8 cellular contexts compared by ENCODE assay signal in genomic region chrX:52261463-52262194, GRCh38.
DNase-seq lines count a peak whose midpoint lies in the region; ATAC-seq and TF ChIP-seq lines count a peak whose summit lies in the region.

No MANE protein-coding gene starts in this region.

- DNase-seq in CMK (ENCODE audit: low read depth) (peak; percentile 65), HK-2 (ENCODE audit: unreplicated experiment) (peak; percentile 88), NCI-H82 (lab: John Stamatoyannopoulos, UW) (peak; percentile 90), ecto neural progenitor cell (ENCODE audit: low spot score) (peak; percentile 90), lung (ENCODE audit: low spot score) (peak; percentile 95)
- peak; percentile 90 for DNase-seq in activated CD8-positive, alpha-beta T cell treated with anti-CD3 and anti-CD28 coated beads for 36 hours
- DNase-seq in stimulated activated CD4-positive, alpha-beta T cell treated with anti-CD3 and anti-CD28 coated beads, TNF-alpha, amount 100 ng/mL, for 24 hours (ENCODE audit: low read depth in 3 of 3), result peak; percentile 70 to 83 (median 77)

- TF ChIP-seq CTCF in activated CD8-positive, alpha-beta T cell treated with anti-CD3 and anti-CD28 coated beads for 36 hours (IDR thresholded peaks at IDR 0.05), result peak; percentile 79
- peak; percentile 94 for TF ChIP-seq CTCF in lung (IDR thresholded peaks at IDR 0.05; ENCODE audit: control extremely low read depth, extremely low read depth)

- H3K4me1 ChIP-seq in lung (ENCODE audit: control insufficient read depth in 2 of 2, insufficient read depth in 2 of 2, low read length in 2 of 2), result no peaks in the 10 kb centered on the region

- no peaks in the 10 kb centered on the region for H3K9me3 Mint-ChIP-seq in activated CD8-positive, alpha-beta T cell treated with anti-CD3 and anti-CD28 coated beads for 36 hours

- H3K36me3 ChIP-seq in lung (ENCODE audit: control insufficient read depth in 2 of 2, insufficient read depth in 2 of 2, low read length in 2 of 2), result no peaks in the 10 kb centered on the region

- peaks cover 4% of the 10 kb centered on the region for H3K27me3 Mint-ChIP-seq in activated CD8-positive, alpha-beta T cell treated with anti-CD3 and anti-CD28 coated beads for 36 hours

- H3K27ac Mint-ChIP-seq in activated CD8-positive, alpha-beta T cell treated with anti-CD3 and anti-CD28 coated beads for 36 hours, result peak overlapping the region; percentile 99

- H3K9me3 ChIP-seq in lung (ENCODE audit: control insufficient read depth in 2 of 2, insufficient read depth in 1 of 2, low read length in 1 of 2), result no peaks in the 10 kb centered on the region

- peak overlapping the region; percentile 90 for H3K4me3 Mint-ChIP-seq in activated CD8-positive, alpha-beta T cell treated with anti-CD3 and anti-CD28 coated beads for 36 hours

- peaks cover 7% of the 10 kb centered on the region for H3K4me1 Mint-ChIP-seq in activated CD8-positive, alpha-beta T cell treated with anti-CD3 and anti-CD28 coated beads for 36 hours (ENCODE audit: low read depth)

- peak; percentile 99 for ATAC-seq in GM19455 (IDR thresholded peaks at IDR 0.05; ENCODE audit: unreplicated experiment)
- peak; percentile 99 for ATAC-seq in activated CD8-positive, alpha-beta T cell treated with anti-CD3 and anti-CD28 coated beads for 36 hours
- peak; percentile 98 for ATAC-seq in lung (ENCODE audit: insufficient read depth, low FRiP score)

- POLR2A ChIA-PET in activated CD8-positive, alpha-beta T cell treated with anti-CD3 and anti-CD28 coated beads for 36 hours (lab: Charles Lee), result no interaction called here

- H3K27me3 ChIP-seq in lung (ENCODE audit: control insufficient read depth, insufficient read depth), result no peaks in the 10 kb centered on the region

- H3K36me3 Mint-ChIP-seq in activated CD8-positive, alpha-beta T cell treated with anti-CD3 and anti-CD28 coated beads for 36 hours (ENCODE audit: low read depth), result no peaks in the 10 kb centered on the region

- peak overlapping the region; percentile 87 to 91 for H3K27ac ChIP-seq in lung (ENCODE audit: low read depth in 1 of 2, low read length in 1 of 2)

- 1% methylated on average over 16 to 41 of the region's 41 CpGs for WGBS in lung, 2 donors

- peak overlapping the region; percentile 61 for H3K4me3 ChIP-seq in lung

- CTCF ChIA-PET in activated CD8-positive, alpha-beta T cell treated with anti-CD3 and anti-CD28 coated beads for 36 hours (lab: Charles Lee), result interaction anchor here (0.7 to 1.4 kb wide), 4 partner anchors 8 to 646 kb away, joined by 3 to 6 read pairs (median 4); no protein-coding TSS in a partner anchor

- intact Hi-C loops in activated CD8-positive, alpha-beta T cell treated with anti-CD3 and anti-CD28 coated beads for 36 hours (cut with micrococcal nuclease), result no loop called here

Comparison
In these comparisons a context has a peak if more than half of its experiments do, and no peak if none do; other contexts are left out.
1. Peak in every context shown above with its lines: DNase-seq, ATAC-seq, H3K4me3 ChIP-seq and H3K27ac ChIP-seq.